In genomic region chr10:97291357-97292096, GRCh38 we compare ENCODE assay signal across 8 cellular contexts. TPM values are rescaled to one million over a fixed set of nuclear protein-coding genes. Genes with fewer than 3 reads are reported as not detected.
DNase-seq lines count a peak whose midpoint lies in the region; ATAC-seq lines count a peak whose summit lies in the region.

No MANE protein-coding gene starts in this region.

- no peaks in the 10 kb centered on the region for H3K9me3 Mint-ChIP-seq in T-helper 2 cell treated with Interferon-gamma antibody and Interleukin-4, amounts not matched to agents 5 μg/mL and 100 μg/mL, for 36 hours
- no peaks in the 10 kb centered on the region for H3K9me3 Mint-ChIP-seq in activated CD8-positive, alpha-beta memory T cell treated with anti-CD3 and anti-CD28 coated beads, Interleukin-2, amount 10 ng/mL, durations not matched to agents 7 days and 5 days (ENCODE audit: low read depth)

- H3K27ac ChIP-seq in right cardiac atrium (ENCODE audit: low read length) (peak overlapping the region; percentile 91), skin epidermis (peak overlapping the region in 20 of 21 experiments; percentile 65 to 95 (median 88))

- H3K9me3 ChIP-seq in right cardiac atrium (ENCODE audit: control insufficient read depth, low read length) = no peaks in the 10 kb centered on the region

- intact Hi-C loops in right cardiac atrium (cut with DNase I) (loop anchor here in 1 of 4 donors (5.0 kb wide), 1 partner anchor 41 kb away; the partner anchor contains the start of gene FRAT2), posterior cingulate gyrus (cut with DNase I) (loop anchor here (2.0 to 5.0 kb wide), 2 partner anchors 27 to 41 kb away; partner anchors contain the start of genes FRAT1 and FRAT2)

- peaks cover 3% of the 10 kb centered on the region for H3K27me3 Mint-ChIP-seq in T-helper 2 cell treated with Interferon-gamma antibody and Interleukin-4, amounts not matched to agents 5 μg/mL and 100 μg/mL, for 36 hours (ENCODE audit: low read depth)
- no peaks in the 10 kb centered on the region for H3K27me3 Mint-ChIP-seq in activated CD8-positive, alpha-beta memory T cell treated with anti-CD3 and anti-CD28 coated beads, Interleukin-2, amount 10 ng/mL, durations not matched to agents 7 days and 5 days

- peaks cover 2% of the 10 kb centered on the region for H3K4me1 ChIP-seq in right cardiac atrium (ENCODE audit: control insufficient read depth, insufficient read depth, low read length)

- no peak for DNase-seq in T-helper 2 cell treated with Interferon-gamma antibody and Interleukin-4, amounts not matched to agents 5 μg/mL and 100 μg/mL, for 36 hours (ENCODE audit: low spot score)
- DNase-seq in T-helper 2 cell (no peak), right cardiac atrium (no peak), posterior cingulate gyrus (no peak), NOMO-1 (lab: John Stamatoyannopoulos, UW; ENCODE audit: unreplicated experiment in 2 of 2) (no peak)
- DNase-seq in activated CD8-positive, alpha-beta memory T cell treated with anti-CD3 and anti-CD28 coated beads, Interleukin-2, amount 10 ng/mL, durations not matched to agents 7 days and 5 days = no peak

- peaks cover 15% of the 10 kb centered on the region for H3K36me3 Mint-ChIP-seq in T-helper 2 cell treated with Interferon-gamma antibody and Interleukin-4, amounts not matched to agents 5 μg/mL and 100 μg/mL, for 36 hours (ENCODE audit: low read depth)
- H3K36me3 Mint-ChIP-seq in activated CD8-positive, alpha-beta memory T cell treated with anti-CD3 and anti-CD28 coated beads, Interleukin-2, amount 10 ng/mL, durations not matched to agents 7 days and 5 days = peaks cover 18% of the 10 kb centered on the region

- peak overlapping the region; percentile 91 for H3K4me3 Mint-ChIP-seq in T-helper 2 cell treated with Interferon-gamma antibody and Interleukin-4, amounts not matched to agents 5 μg/mL and 100 μg/mL, for 36 hours
- H3K4me3 Mint-ChIP-seq in activated CD8-positive, alpha-beta memory T cell treated with anti-CD3 and anti-CD28 coated beads, Interleukin-2, amount 10 ng/mL, durations not matched to agents 7 days and 5 days = peak overlapping the region; percentile 88

- 59% methylated on average over 25 of the region's 25 CpGs for WGBS in right cardiac atrium

- no peaks in the 10 kb centered on the region for H3K27me3 ChIP-seq in right cardiac atrium (ENCODE audit: control insufficient read depth, insufficient read depth)

- CTCF ChIA-PET in activated CD8-positive, alpha-beta memory T cell treated with anti-CD3 and anti-CD28 coated beads, Interleukin-2, amount 10 ng/mL, durations not matched to agents 7 days and 5 days (lab: Charles Lee) = interaction anchor here (1.2 to 2.1 kb wide), 3 partner anchors 28 to 219 kb away, joined by 3 to 9 read pairs (median 6); partner anchors contain the start of gene FRAT1

- H3K4me3 ChIP-seq in right cardiac atrium (ENCODE audit: low read length) (peak overlapping the region; percentile 75), skin epidermis (peak overlapping the region; percentile 66 to 94 (median 83))

- H3K4me1 Mint-ChIP-seq in T-helper 2 cell treated with Interferon-gamma antibody and Interleukin-4, amounts not matched to agents 5 μg/mL and 100 μg/mL, for 36 hours (ENCODE audit: low read depth) = peaks cover 22% of the 10 kb centered on the region
- H3K4me1 Mint-ChIP-seq in activated CD8-positive, alpha-beta memory T cell treated with anti-CD3 and anti-CD28 coated beads, Interleukin-2, amount 10 ng/mL, durations not matched to agents 7 days and 5 days = peaks cover 26% of the 10 kb centered on the region

- ATAC-seq in activated CD8-positive, alpha-beta memory T cell treated with anti-CD3 and anti-CD28 coated beads, Interleukin-2, amount 10 ng/mL, durations not matched to agents 7 days and 5 days = no peak
- no peak for ATAC-seq in right cardiac atrium
- no peak for ATAC-seq in HG02884 (IDR thresholded peaks at IDR 0.05; ENCODE audit: unreplicated experiment)

- peak overlapping the region; percentile 85 for H3K27ac Mint-ChIP-seq in T-helper 2 cell treated with Interferon-gamma antibody and Interleukin-4, amounts not matched to agents 5 μg/mL and 100 μg/mL, for 36 hours
- H3K27ac Mint-ChIP-seq in activated CD8-positive, alpha-beta memory T cell treated with anti-CD3 and anti-CD28 coated beads, Interleukin-2, amount 10 ng/mL, durations not matched to agents 7 days and 5 days = peak overlapping the region; percentile 84

RNA-seq across cellular contexts. Expression of gene ARHGAP19, which starts 0.9 kb away (rescaled TPM):
- total RNA-seq in activated CD8-positive, alpha-beta memory T cell treated with anti-CD3 and anti-CD28 coated beads, Interleukin-2, amount 10 ng/mL, durations not matched to agents 7 days and 5 days = 10 to 100 TPM; 48.3 to 50.4 TPM
- total RNA-seq in right cardiac atrium = 1 to 10 TPM; 3.6 to 6.3 (median 5.3) TPM
- 2.4 TPM for polyA plus RNA-seq in right cardiac atrium

RNA-seq across cellular contexts. Expression of gene FRAT1, which starts 27.5 kb away (rescaled TPM):
- total RNA-seq in activated CD8-positive, alpha-beta memory T cell treated with anti-CD3 and anti-CD28 coated beads, Interleukin-2, amount 10 ng/mL, durations not matched to agents 7 days and 5 days = 1 to 10 TPM; 5.5 to 5.7 TPM
- 1 to 10 TPM; 1.6 to 6.6 (median 6.1) TPM for total RNA-seq in right cardiac atrium
- polyA plus RNA-seq in right cardiac atrium = 2.7 TPM

RNA-seq across cellular contexts. Expression of gene FRAT2, which starts 43.0 kb away (rescaled TPM):
- 10 to 100 TPM; 11.4 to 14.4 TPM for total RNA-seq in activated CD8-positive, alpha-beta memory T cell treated with anti-CD3 and anti-CD28 coated beads, Interleukin-2, amount 10 ng/mL, durations not matched to agents 7 days and 5 days
- total RNA-seq in right cardiac atrium = 1 to 10 TPM; 5.0 to 7.6 (median 7.5) TPM
- 3.4 TPM for polyA plus RNA-seq in right cardiac atrium

Comparison
In these comparisons a context has a peak if more than half of its experiments do, and no peak if none do; other contexts are left out.
1. RNA of gene ARHGAP19, which starts 0.9 kb away (total RNA-seq): 48.3 to 50.4 TPM in activated CD8-positive, alpha-beta memory T cell treated with anti-CD3 and anti-CD28 coated beads, Interleukin-2, amount 10 ng/mL, durations not matched to agents 7 days and 5 days; 3.6 to 6.3 TPM in right cardiac atrium; every median in the first group is over 4 times any median in the second.